7 cellular contexts compared by ENCODE assay signal in the genomic region with DNA sequence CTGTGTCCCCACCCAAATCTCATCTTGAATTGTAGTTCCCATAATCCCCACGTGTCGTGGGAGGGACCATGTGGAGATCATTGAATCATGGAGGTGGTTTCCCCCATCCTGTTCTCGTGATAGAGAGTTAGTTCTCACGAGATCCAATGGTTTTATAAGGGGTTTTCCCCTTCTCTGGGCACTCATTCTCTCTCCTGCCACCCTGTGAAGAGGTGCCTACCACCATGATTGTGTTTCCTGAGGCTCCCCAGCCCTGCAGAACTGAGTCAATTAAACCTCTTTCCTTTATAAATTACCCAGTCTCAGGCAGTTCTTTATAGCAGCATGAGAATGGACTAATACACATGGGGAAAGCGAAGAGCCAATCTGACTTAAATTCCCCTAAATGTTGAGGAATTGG. TPM values are rescaled to one million over a fixed set of nuclear protein-coding genes. Genes with fewer than 3 reads are reported as not detected.
"Had no signal": no experiment of that assay in that cellular context is flagged by ENCODE, and none has a peak within 500 bp of the region (broad histone marks: within the 10 kb centered on the region; RNA-seq: fewer than 3 reads in every experiment).

No MANE protein-coding gene starts in this region.

RNA-seq across cellular contexts. Expression of a gene that starts 14.5 kb away (rescaled TPM):
- total RNA-seq: HT-29, LHCN-M2, MCF 10A, NCI-H460, PC-9, RPMI7951, SJCRH30 had no signal
